ENCODE assay signal across 1 cellular context in the genomic region with DNA sequence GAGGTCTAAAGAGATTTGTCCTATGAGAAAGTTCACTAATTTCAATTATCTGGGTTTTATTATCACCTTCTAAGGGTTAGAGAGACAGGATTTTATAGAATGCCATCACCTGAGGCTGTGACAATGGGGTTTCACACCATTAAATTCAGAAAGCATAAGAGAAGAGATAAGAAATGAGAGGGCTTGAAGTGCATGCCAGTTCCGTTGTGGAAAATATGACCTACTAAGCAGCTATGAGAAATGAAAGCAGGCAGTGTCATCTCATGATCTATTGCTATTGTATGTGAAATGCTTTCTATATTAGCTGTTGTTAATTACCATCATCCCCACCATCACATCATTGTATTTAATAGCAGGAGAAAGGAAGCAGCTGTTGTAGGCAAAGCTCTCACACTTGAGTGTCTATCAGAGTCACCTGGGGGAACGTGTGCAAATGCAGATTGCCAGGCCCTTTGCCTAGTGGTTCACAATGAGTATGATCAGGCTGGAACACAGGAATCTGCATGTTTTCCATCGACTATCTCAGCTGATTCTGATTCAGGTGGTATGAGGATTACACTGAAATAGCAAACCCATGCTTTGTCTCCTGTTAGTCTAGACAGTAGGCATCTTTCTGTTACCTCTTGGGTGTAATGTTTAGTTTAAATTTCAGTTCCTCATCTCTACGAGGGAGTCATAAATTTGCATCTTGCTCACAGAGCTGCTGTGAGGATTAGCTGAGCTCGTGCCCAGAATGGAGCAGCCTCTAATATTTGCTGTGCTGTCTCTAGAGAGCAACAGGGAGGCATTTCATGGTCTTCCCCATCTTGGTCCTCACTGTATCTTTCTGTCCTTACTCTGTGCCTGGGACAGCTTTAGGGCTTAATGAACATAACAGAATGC.
TF ChIP-seq lines count a peak whose summit lies in the region.

No MANE protein-coding gene starts in this region.

TF ChIP-seq in GM12878, 131 proteins besides CTCF, POLR2A, EP300 and RAD21 (continued from another document):
- no peak for TF ChIP-seq IRF3 (IDR thresholded peaks at IDR 0.05)
TF ChIP-seq in GM12878: peak in this region for 2.
